Comparison of ENCODE assay signal across 11 cellular contexts in the genomic region with DNA sequence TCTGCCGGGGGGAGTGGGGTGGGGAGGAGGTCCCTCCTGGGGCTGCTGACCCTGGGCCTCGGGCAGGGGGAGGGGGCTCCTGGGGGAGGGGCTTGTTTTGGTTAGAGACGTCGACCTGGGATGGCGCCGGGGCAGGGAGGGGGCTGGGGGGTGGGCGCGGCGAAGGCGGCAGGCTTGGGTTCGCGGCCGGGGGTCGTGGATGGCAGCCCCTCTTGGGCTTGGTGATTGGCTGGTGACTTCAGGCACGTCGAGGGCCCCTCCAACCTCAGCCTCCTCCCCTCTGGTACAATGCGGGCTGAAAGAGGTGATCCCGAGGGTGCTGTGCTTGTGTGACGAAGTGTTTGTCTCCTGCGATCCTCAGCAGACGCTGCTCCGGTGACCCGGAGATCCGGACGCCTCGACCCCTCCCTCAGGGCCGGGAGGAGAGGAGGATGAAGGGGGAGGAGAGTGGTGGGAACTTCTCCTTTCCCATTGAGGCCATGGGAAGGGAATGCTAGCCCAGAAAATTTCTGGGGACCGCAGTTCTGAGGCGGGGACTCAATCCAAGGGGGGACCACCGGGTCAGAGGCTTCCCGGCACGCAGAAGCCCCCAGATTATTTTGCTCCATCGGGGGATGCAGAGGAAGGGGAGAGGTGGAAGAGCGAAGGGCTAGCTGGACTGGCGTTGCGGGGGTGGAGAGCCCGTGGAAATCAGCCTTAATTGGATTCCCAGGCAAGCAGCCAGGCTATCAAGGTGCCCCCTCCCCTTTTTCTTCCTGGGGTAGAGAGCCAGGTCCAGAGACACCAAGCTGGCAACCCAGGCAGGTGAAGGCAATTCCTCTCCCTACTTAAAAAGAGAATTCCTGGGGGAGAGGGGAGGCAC. TPM values are rescaled to one million over a fixed set of nuclear protein-coding genes. Genes with fewer than 3 reads are reported as not detected.
A peak's percentile ranks its signal among the peaks of the same experiment; 100 is the strongest.
DNase-seq lines count a peak whose midpoint lies in the region; ATAC-seq and TF ChIP-seq lines count a peak whose summit lies in the region.
"Had no signal": no experiment of that assay in that cellular context is flagged by ENCODE, and none has a peak within 500 bp of the region (broad histone marks: within the 10 kb centered on the region; RNA-seq: fewer than 3 reads in every experiment).

No MANE protein-coding gene starts in this region.

- no peak overlapping the region for H2AFZ ChIP-seq in SK-N-SH (ENCODE audit: low read depth)
- H2AFZ ChIP-seq: parathyroid adenoma had no signal

- 71% methylated on average over 24 of the region's 37 CpGs for WGBS in SK-N-SH (ENCODE audit: low lambda C conversion rate)

- H3K4me2 ChIP-seq in SK-N-SH, result peak overlapping the region; percentile 89; the same call in 1 of the 2 replicates

- TF ChIP-seq EP300 in SK-N-SH (IDR thresholded peaks at IDR 0.05; ENCODE audit: borderline replicate concordance in 1 of 2, low read depth in 1 of 2, low read length in 1 of 2), result 0 out of 4 replicates have a peak, but pooled peaks of 1 of the 2 experiments have one; percentile 8

- H3K9me3 Mint-ChIP-seq in activated naive CD8-positive, alpha-beta T cell (ENCODE audit: low read depth), result no peaks in the 10 kb centered on the region

- H3K4me3 ChIP-seq in SK-N-SH (ENCODE audit: low read depth in 2 of 2, low read length in 1 of 2) (peak overlapping the region in 1 of 2 experiments; percentile 53; a peak in 1 of 4 replicates), subcutaneous abdominal adipose tissue (ENCODE audit: low read depth in 1 of 5, low read length in 5 of 5) (peak overlapping the region in 3 of 5 donors; percentile 62 to 67 (median 63))

- no peaks in the 10 kb centered on the region for H3K36me3 ChIP-seq in SK-N-SH (replicated peaks in 1 of 2; ENCODE audit: control insufficient read depth in 1 of 2, insufficient read depth in 2 of 2, low read length in 1 of 2)
- no peaks in the 10 kb centered on the region for H3K36me3 ChIP-seq in subcutaneous abdominal adipose tissue (ENCODE audit: control insufficient read depth in 5 of 5, insufficient read depth in 5 of 5, low read length in 5 of 5)

- no peaks in the 10 kb centered on the region for H3K36me3 Mint-ChIP-seq in activated naive CD8-positive, alpha-beta T cell

- no peaks in the 10 kb centered on the region for H3K9me3 ChIP-seq in SK-N-SH
- H3K9me3 ChIP-seq in subcutaneous abdominal adipose tissue (ENCODE audit: control insufficient read depth in 5 of 5, low read length in 5 of 5), result no peaks in the 10 kb centered on the region

- CTCF ChIA-PET in SK-N-SH (lab: Yijun Ruan, JAX), result interaction anchor here (1.5 to 1.8 kb wide), 2 partner anchors 44 to 64 kb away, joined by 3 to 5 read pairs; no protein-coding TSS in a partner anchor

- H3K4me1 ChIP-seq in SK-N-SH (ENCODE audit: control insufficient read depth in 1 of 2, insufficient read depth in 2 of 2, low read depth in 1 of 2, low read length in 1 of 2), result peaks cover 6 to 59% of the 10 kb centered on the region in 2 experiments; a peak in 2 of 4 replicates
- H3K4me1 ChIP-seq in subcutaneous abdominal adipose tissue (ENCODE audit: control insufficient read depth in 5 of 5, insufficient read depth in 5 of 5, low read length in 5 of 5), result peaks cover 0 to 51% (median 44%) of the 10 kb centered on the region in 5 donors

- DNase-seq in SK-N-SH (peak; percentile 69), iPS-NIHi11 (ENCODE audit: low spot score) (peak; percentile 77), epidermal melanocyte (ENCODE audit: insufficient read length, low spot score) (no peak)
- DNase-seq: activated gamma-delta T cell treated with Interleukin-2 at 50 U/mL for 16 hours, NCI-H524 treated with DMSO at 0.1 percent for 48 hours had no signal

- H3K27ac ChIP-seq in SK-N-SH (ENCODE audit: low read depth in 2 of 2, low read length in 1 of 2), result peak overlapping the region in 1 of 2 experiments; percentile 83; a peak in 2 of 4 replicates
- peak overlapping the region; percentile 10 for H3K27ac ChIP-seq in subcutaneous abdominal adipose tissue (ENCODE audit: low read depth, low read length)
- H3K27ac ChIP-seq: parathyroid adenoma had no signal

- H3K27me3 Mint-ChIP-seq in activated naive CD8-positive, alpha-beta T cell, result peaks cover 4% of the 10 kb centered on the region

- peak overlapping the region; percentile 34 for H3K27ac Mint-ChIP-seq in activated naive CD8-positive, alpha-beta T cell

- H3K9me2 ChIP-seq in SK-N-SH, result no peaks in the 10 kb centered on the region

- TF ChIP-seq CTCF in SK-N-SH (IDR thresholded peaks at IDR 0.05), result no peak

- H3K79me2 ChIP-seq in SK-N-SH (ENCODE audit: insufficient read depth), result peaks cover 57% of the 10 kb centered on the region

- no peaks in the 10 kb centered on the region for H3F3A ChIP-seq in SK-N-SH (replicated peaks; ENCODE audit: insufficient read depth)

- peaks cover 94% of the 10 kb centered on the region for H4K20me1 ChIP-seq in SK-N-SH (ENCODE audit: insufficient read depth)

- H3K27me3 ChIP-seq in SK-N-SH (ENCODE audit: insufficient read depth), result no peaks in the 10 kb centered on the region
- H3K27me3 ChIP-seq in subcutaneous abdominal adipose tissue (ENCODE audit: control insufficient read depth in 5 of 5, insufficient read depth in 4 of 5, low read length in 5 of 5), result peaks cover 5 to 16% (median 7%) of the 10 kb centered on the region in 5 donors

- H3K4me3 Mint-ChIP-seq in activated naive CD8-positive, alpha-beta T cell, result peak overlapping the region; percentile 66

- no peak for TF ChIP-seq RAD21 in SK-N-SH (IDR thresholded peaks at IDR 0.05; ENCODE audit: low read length)

- peaks cover 40% of the 10 kb centered on the region for H3K4me1 Mint-ChIP-seq in activated naive CD8-positive, alpha-beta T cell (ENCODE audit: low read depth)

- ATAC-seq in SK-N-SH treated with all-trans-retinoic acid at 6 μM for 48 hours, result no peak
- ATAC-seq in GM18873 (IDR thresholded peaks at IDR 0.05; ENCODE audit: low FRiP score, unreplicated experiment), result no peak
- ATAC-seq in GM21576 (IDR thresholded peaks at IDR 0.05; ENCODE audit: unreplicated experiment), result no peak

- POLR2A ChIA-PET in SK-N-SH (lab: Yijun Ruan, JAX), result interaction anchor here (1.1 kb wide), 2 partner anchors 43 to 66 kb away, joined by 4 to 5 read pairs; no protein-coding TSS in a partner anchor

- H3K9ac ChIP-seq in SK-N-SH (no peak overlapping the region), subcutaneous abdominal adipose tissue (ENCODE audit: low read length in 5 of 5) (no peak overlapping the region)
- H3K9ac ChIP-seq: parathyroid adenoma had no signal

TF ChIP-seq in SK-N-SH, 30 proteins besides CTCF, POLR2A, EP300 and RAD21 (continues in another document):
- TF ChIP-seq JUND (IDR thresholded peaks at IDR 0.05) (no peak), TEAD4 (IDR thresholded peaks at IDR 0.05; ENCODE audit: borderline replicate concordance, insufficient read depth) (no peak), POLR2AphosphoS5 (IDR thresholded peaks at IDR 0.05; ENCODE audit: low read depth, low read length) (no peak), FOXJ3 (CRISPR knock-in tag; IDR thresholded peaks at IDR 0.05) (no peak), RCOR1 (IDR thresholded peaks at IDR 0.05; ENCODE audit: low read length) (no peak), EZH2phosphoT487 (IDR thresholded peaks at IDR 0.05; ENCODE audit: borderline replicate concordance, low read depth) (no peak), RFX5 (IDR thresholded peaks at IDR 0.05; ENCODE audit: low read length) (no peak), GATA2 (CRISPR knock-in tag; IDR thresholded peaks at IDR 0.05) (no peak)
- TF ChIP-seq, protein P1, sequence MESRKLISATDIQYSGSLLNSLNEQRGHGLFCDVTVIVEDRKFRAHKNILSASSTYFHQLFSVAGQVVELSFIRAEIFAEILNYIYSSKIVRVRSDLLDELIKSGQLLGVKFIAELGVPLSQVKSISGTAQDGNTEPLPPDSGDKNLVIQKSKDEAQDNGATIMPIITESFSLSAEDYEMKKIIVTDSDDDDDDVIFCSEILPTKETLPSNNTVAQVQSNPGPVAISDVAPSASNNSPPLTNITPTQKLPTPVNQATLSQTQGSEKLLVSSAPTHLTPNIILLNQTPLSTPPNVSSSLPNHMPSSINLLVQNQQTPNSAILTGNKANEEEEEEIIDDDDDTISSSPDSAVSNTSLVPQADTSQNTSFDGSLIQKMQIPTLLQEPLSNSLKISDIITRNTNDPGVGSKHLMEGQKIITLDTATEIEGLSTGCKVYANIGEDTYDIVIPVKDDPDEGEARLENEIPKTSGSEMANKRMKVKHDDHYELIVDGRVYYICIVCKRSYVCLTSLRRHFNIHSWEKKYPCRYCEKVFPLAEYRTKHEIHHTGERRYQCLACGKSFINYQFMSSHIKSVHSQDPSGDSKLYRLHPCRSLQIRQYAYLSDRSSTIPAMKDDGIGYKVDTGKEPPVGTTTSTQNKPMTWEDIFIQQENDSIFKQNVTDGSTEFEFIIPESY (IDR thresholded peaks at IDR 0.05; ENCODE audit: borderline replicate concordance, low read depth), result no peak

TF ChIP-seq in SK-N-SH treated with all-trans-retinoic acid at 6 μM for 48 hours, 23 proteins besides CTCF, POLR2A, EP300 and RAD21 (continues in another document):
- TF ChIP-seq CSDC2 (CRISPR knock-in tag; IDR thresholded peaks at IDR 0.05) (no peak), TOX (CRISPR knock-in tag; IDR thresholded peaks at IDR 0.05; ENCODE audit: borderline replicate concordance) (no peak), ARNTL (CRISPR knock-in tag; IDR thresholded peaks at IDR 0.05; ENCODE audit: borderline replicate concordance, low read depth) (no peak), RARB (CRISPR knock-in tag; IDR thresholded peaks at IDR 0.05) (no peak)
- TF ChIP-seq, protein P2, sequence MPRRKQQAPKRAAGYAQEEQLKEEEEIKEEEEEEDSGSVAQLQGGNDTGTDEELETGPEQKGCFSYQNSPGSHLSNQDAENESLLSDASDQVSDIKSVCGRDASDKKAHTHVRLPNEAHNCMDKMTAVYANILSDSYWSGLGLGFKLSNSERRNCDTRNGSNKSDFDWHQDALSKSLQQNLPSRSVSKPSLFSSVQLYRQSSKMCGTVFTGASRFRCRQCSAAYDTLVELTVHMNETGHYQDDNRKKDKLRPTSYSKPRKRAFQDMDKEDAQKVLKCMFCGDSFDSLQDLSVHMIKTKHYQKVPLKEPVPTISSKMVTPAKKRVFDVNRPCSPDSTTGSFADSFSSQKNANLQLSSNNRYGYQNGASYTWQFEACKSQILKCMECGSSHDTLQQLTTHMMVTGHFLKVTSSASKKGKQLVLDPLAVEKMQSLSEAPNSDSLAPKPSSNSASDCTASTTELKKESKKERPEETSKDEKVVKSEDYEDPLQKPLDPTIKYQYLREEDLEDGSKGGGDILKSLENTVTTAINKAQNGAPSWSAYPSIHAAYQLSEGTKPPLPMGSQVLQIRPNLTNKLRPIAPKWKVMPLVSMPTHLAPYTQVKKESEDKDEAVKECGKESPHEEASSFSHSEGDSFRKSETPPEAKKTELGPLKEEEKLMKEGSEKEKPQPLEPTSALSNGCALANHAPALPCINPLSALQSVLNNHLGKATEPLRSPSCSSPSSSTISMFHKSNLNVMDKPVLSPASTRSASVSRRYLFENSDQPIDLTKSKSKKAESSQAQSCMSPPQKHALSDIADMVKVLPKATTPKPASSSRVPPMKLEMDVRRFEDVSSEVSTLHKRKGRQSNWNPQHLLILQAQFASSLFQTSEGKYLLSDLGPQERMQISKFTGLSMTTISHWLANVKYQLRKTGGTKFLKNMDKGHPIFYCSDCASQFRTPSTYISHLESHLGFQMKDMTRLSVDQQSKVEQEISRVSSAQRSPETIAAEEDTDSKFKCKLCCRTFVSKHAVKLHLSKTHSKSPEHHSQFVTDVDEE (CRISPR knock-in tag; IDR thresholded peaks at IDR 0.05), result no peak

RNA-seq across cellular contexts. Expression of a gene that starts 44.0 kb away (rescaled TPM):
- 2.6 and 4.7 TPM in 2 replicates for polyA plus RNA-seq in SK-N-SH (2012; rRNA removed)
- 3.4 and 3.9 TPM in 2 replicates for polyA plus RNA-seq in SK-N-SH (2012; cell fraction: cytosol; rRNA removed)
- polyA plus RNA-seq in SK-N-SH (2012; cell fraction: nucleus; rRNA removed), result 16.7 and 20.0 TPM in 2 replicates
